In genomic region chr13:44801990-44802389, GRCh38 we compare ENCODE assay signal across 11 cellular contexts.
DNase-seq lines count a peak whose midpoint lies in the region; ATAC-seq and TF ChIP-seq lines count a peak whose summit lies in the region.
"Had no signal": no experiment of that assay in that cellular context is flagged by ENCODE, and none has a peak within 500 bp of the region (broad histone marks: within the 10 kb centered on the region; RNA-seq: fewer than 3 reads in every experiment).

No MANE protein-coding gene starts in this region.

- H3K36me3 Mint-ChIP-seq in chondrocyte (ENCODE audit: low read depth) = no peaks in the 10 kb centered on the region
- no peaks in the 10 kb centered on the region for H3K36me3 Mint-ChIP-seq in CD8-positive, alpha-beta T cell

- no peak overlapping the region for H3K4me3 Mint-ChIP-seq in chondrocyte (ENCODE audit: unreplicated experiment)
- no peak overlapping the region for H3K4me3 Mint-ChIP-seq in CD8-positive, alpha-beta T cell
- H3K4me3 Mint-ChIP-seq: activated T-cell treated with anti-CD3 and anti-CD28 coated beads, Interleukin-2, amount 50 U/mL, for 72 hours had no signal

- H3K4me3 ChIP-seq in NB4 (ENCODE audit: low read depth, low read length) = no peak overlapping the region
- no peak overlapping the region for H3K4me3 ChIP-seq in CD8-positive, alpha-beta T cell (ENCODE audit: low read depth, low read length)

- H3K27me3 Mint-ChIP-seq in chondrocyte (ENCODE audit: low read depth) = no peaks in the 10 kb centered on the region
- H3K27me3 Mint-ChIP-seq in CD8-positive, alpha-beta T cell (ENCODE audit: low read depth) = peaks cover 9% of the 10 kb centered on the region

- no peak for TF ChIP-seq POLR2A in NB4 (IDR thresholded peaks at IDR 0.05; ENCODE audit: extremely low read depth, insufficient read length)

- H3K9me3 ChIP-seq in CD8-positive, alpha-beta T cell (ENCODE audit: low read length) = no peaks in the 10 kb centered on the region

- H3K4me1 ChIP-seq in CD8-positive, alpha-beta T cell (ENCODE audit: insufficient read depth, low read length) = no peaks in the 10 kb centered on the region

- peak overlapping the region; percentile 67 for H3K27ac Mint-ChIP-seq in chondrocyte (ENCODE audit: unreplicated experiment)
- no peak overlapping the region for H3K27ac Mint-ChIP-seq in CD8-positive, alpha-beta T cell
- H3K27ac Mint-ChIP-seq: activated T-cell treated with anti-CD3 and anti-CD28 coated beads, Interleukin-2, amount 50 U/mL, for 72 hours had no signal

- CTCF ChIA-PET in CD8-positive, alpha-beta T cell (lab: Charles Lee) = no interaction called here

- TF ChIP-seq CTCF in NB4 (IDR thresholded peaks at IDR 0.05; ENCODE audit: low read depth, low read length) (no peak), chondrocyte (IDR thresholded peaks at IDR 0.05) (no peak)
- TF ChIP-seq CTCF in CD8-positive, alpha-beta T cell (IDR thresholded peaks at IDR 0.05) = no peak

- no peaks in the 10 kb centered on the region for H3K9me3 Mint-ChIP-seq in chondrocyte (ENCODE audit: low read depth)
- no peaks in the 10 kb centered on the region for H3K9me3 Mint-ChIP-seq in CD8-positive, alpha-beta T cell

- no peaks in the 10 kb centered on the region for H3K27me3 ChIP-seq in CD8-positive, alpha-beta T cell (ENCODE audit: insufficient read depth, low read length)

- POLR2A ChIA-PET in CD8-positive, alpha-beta T cell (lab: Charles Lee) = no interaction called here

- ATAC-seq in GM19397 (IDR thresholded peaks at IDR 0.05; ENCODE audit: unreplicated experiment) = no peak
- ATAC-seq in CD8-positive, alpha-beta T cell = no peak
- ATAC-seq: activated T-cell treated with anti-CD3 and anti-CD28 coated beads, Interleukin-2, amount 50 U/mL, for 72 hours had no signal

- intact Hi-C loops in CD8-positive, alpha-beta T cell (cut with DNase I, micrococcal nuclease) = no loop called here

- peaks cover 12% of the 10 kb centered on the region for H3K4me1 Mint-ChIP-seq in chondrocyte (ENCODE audit: low read depth)
- no peaks in the 10 kb centered on the region for H3K4me1 Mint-ChIP-seq in CD8-positive, alpha-beta T cell (ENCODE audit: low read depth)

- DNase-seq in GDM1 (lab: John Stamatoyannopoulos, UW) (peak; percentile 89), NB4 (ENCODE audit: low read depth) (peak; percentile 61), chondrocyte (ENCODE audit: low spot score) (no peak), myocyte (ENCODE audit: low read depth) (peak; percentile 30), NCI-H526 (lab: John Stamatoyannopoulos, UW) (no peak)
- DNase-seq in activated CD4-positive, alpha-beta T cell treated with anti-CD3 and anti-CD28 coated beads, Interleukin-2, amount 50 U/mL, for 48 hours = no peak
- no peak for DNase-seq in CD8-positive, alpha-beta T cell
- DNase-seq: activated T-cell treated with anti-CD3 and anti-CD28 coated beads, Interleukin-2, amount 50 U/mL, for 72 hours; cerebellar nuclear complex; glutamatergic neuron had no signal

- no peak overlapping the region for H3K27ac ChIP-seq in CD8-positive, alpha-beta T cell (ENCODE audit: low read depth, low read length)

- no peaks in the 10 kb centered on the region for H3K36me3 ChIP-seq in CD8-positive, alpha-beta T cell (ENCODE audit: insufficient read depth, low read length)

Comparison
In these comparisons a context has a peak if more than half of its experiments do, and no peak if none do; other contexts are left out.
1. DNase-seq: peak in GDM1 (single experiment), NB4 (single experiment) and myocyte (single experiment); none in chondrocyte (single experiment), NCI-H526 (0 of 2), activated CD4-positive, alpha-beta T cell treated with anti-CD3 and anti-CD28 coated beads, Interleukin-2, amount 50 U/mL, for 48 hours (0 of 2) and CD8-positive, alpha-beta T cell (0 of 7).